Comparison of ENCODE assay signal across 10 cellular contexts in genomic region chr15:62848631-62849050, GRCh38.
DNase-seq lines count a peak whose midpoint lies in the region; ATAC-seq, FAIRE-seq and TF ChIP-seq lines count a peak whose summit lies in the region.
"Had no signal": no experiment of that assay in that cellular context is flagged by ENCODE, and none has a peak within 500 bp of the region (broad histone marks: within the 10 kb centered on the region; RNA-seq: fewer than 3 reads in every experiment).

No MANE protein-coding gene starts in this region.

- ATAC-seq in right cardiac atrium (no peak), HepG2 (no peak), GM21576 (IDR thresholded peaks at IDR 0.05; ENCODE audit: unreplicated experiment) (no peak)
- ATAC-seq: stimulated activated memory B cell treated with anti-CD40 and anti-IgM and Interleukin-4, amounts not matched to agents 10 μg/mL and 1 μg/mL and 100 μg/mL, for 72 hours had no signal

- no peaks in the 10 kb centered on the region for H4K20me1 ChIP-seq in HepG2 (ENCODE audit: insufficient read depth, low read length)

- in situ Hi-C loops in HepG2 (cut with HindIII; ENCODE audit: extremely low pct_ligation_motif_present, low pct_unique_long_range_greater_than_20kb): loop anchor here (5.0 kb wide), 1 partner anchor 199 kb away; no protein-coding TSS in a partner anchor

- CTCF ChIA-PET in HepG2 (lab: Yijun Ruan, JAX; ENCODE audit: low intra/inter-chr PET ratio, low total read pairs): interaction anchor here (1.8 to 2.0 kb wide), 2 partner anchors 67 to 245 kb away, joined by 4 to 8 read pairs; no protein-coding TSS in a partner anchor

- peak in 1 of 2 donors; percentile 40 for DNase-seq in cardiac muscle cell (ENCODE audit: low read depth in 1 of 2, low spot score in 1 of 2)
- no peak for DNase-seq in right cardiac atrium
- peak; percentile 36 to 46 for DNase-seq in cardiac fibroblast (ENCODE audit: low read depth in 2 of 2)
- DNase-seq in HepG2 (ENCODE audit: low spot score): peak; percentile 13
- DNase-seq in uterus: no peak
- no peak for DNase-seq in dorsolateral prefrontal cortex
- DNase-seq in posterior cingulate gyrus: no peak

- intact Hi-C loops in right cardiac atrium (cut with DNase I) (loop anchor here (2.0 to 10.0 kb wide), 8 partner anchors 46 to 246 kb away; partner anchors contain the start of gene TPM1 (in 4 of the 4)), HepG2 (cut with micrococcal nuclease; ENCODE audit: unreplicated experiment) (loop anchor here (5.0 kb wide), 1 partner anchor 66 kb away; no protein-coding TSS in a partner anchor), uterus (cut with DNase I; ENCODE audit: low total_unique reads) (loop anchor here (2.0 to 5.0 kb wide), 2 partner anchors 194 to 244 kb away; partner anchors contain the start of gene TPM1), dorsolateral prefrontal cortex (cut with DNase I) (loop anchor here in 1 of 2 donors (2.0 to 5.0 kb wide), 2 partner anchors 46 to 246 kb away; no protein-coding TSS in a partner anchor), posterior cingulate gyrus (cut with DNase I) (loop anchor here (1.0 kb wide), 2 partner anchors 200 to 245 kb away; no protein-coding TSS in a partner anchor)

- TF ChIP-seq EP300 in HepG2 (IDR thresholded peaks at IDR 0.05; ENCODE audit: low read depth in 2 of 2, low read length in 2 of 2) (no peak), HepG2 (CRISPR knock-in tag; IDR thresholded peaks at IDR 0.05; ENCODE audit: borderline replicate concordance) (no peak)

- peaks cover 39% of the 10 kb centered on the region for H3K4me1 ChIP-seq in cardiac muscle cell (ENCODE audit: low read depth)
- peaks cover 3% of the 10 kb centered on the region for H3K4me1 ChIP-seq in right cardiac atrium (ENCODE audit: control insufficient read depth, insufficient read depth, low read length)
- H3K4me1 ChIP-seq in HepG2 (ENCODE audit: insufficient read depth, low read length): peaks cover 80% of the 10 kb centered on the region
- peaks cover 0 to 6% of the 10 kb centered on the region in 2 donors for H3K4me1 ChIP-seq in uterus
- H3K4me1 ChIP-seq: HAP-1 had no signal

- FAIRE-seq in HepG2 (lab: Jason Lieb, UNC): peak; percentile 23

- TF ChIP-seq RAD21 in HepG2 (CRISPR knock-in tag; IDR thresholded peaks at IDR 0.05): no peak

- POLR2A ChIA-PET in HepG2 (lab: Yijun Ruan, JAX): interaction anchor here (0.9 to 1.3 kb wide), 2 partner anchors 36 to 199 kb away, joined by 3 to 4 read pairs; no protein-coding TSS in a partner anchor

- no TSS peak for BruUV-seq in HepG2 (replicated peaks; lab: Mats Ljungman, UMichigan)

- TF ChIP-seq POLR2A in HepG2 (IDR thresholded peaks at IDR 0.05; ENCODE audit: insufficient read depth in 1 of 2, low read depth in 2 of 2, low read length in 2 of 2): no peak
- TF ChIP-seq POLR2A in uterus (IDR thresholded peaks at IDR 0.05): no peak

- no peaks in the 10 kb centered on the region for H3K36me3 ChIP-seq in cardiac muscle cell
- H3K36me3 ChIP-seq in HepG2 (replicated peaks in 1 of 2; ENCODE audit: control insufficient read depth in 1 of 2, insufficient read depth in 2 of 2, low read length in 2 of 2): no peaks in the 10 kb centered on the region
- no peaks in the 10 kb centered on the region for H3K36me3 ChIP-seq in uterus
- H3K36me3 ChIP-seq: HAP-1 had no signal

- H3K4me2 ChIP-seq in HepG2 (ENCODE audit: low read depth, low read length): no peak overlapping the region

- H3K79me2 ChIP-seq in HepG2 (ENCODE audit: insufficient read depth, low read length): no peaks in the 10 kb centered on the region

- H3K9me3 ChIP-seq in cardiac muscle cell (ENCODE audit: low read depth): no peaks in the 10 kb centered on the region
- no peaks in the 10 kb centered on the region for H3K9me3 ChIP-seq in right cardiac atrium (ENCODE audit: control insufficient read depth, low read length)
- H3K9me3 ChIP-seq in HepG2 (ENCODE audit: low read length): no peaks in the 10 kb centered on the region
- no peaks in the 10 kb centered on the region for H3K9me3 ChIP-seq in uterus
- H3K9me3 ChIP-seq: HAP-1 had no signal

- H3K27ac ChIP-seq in cardiac muscle cell: peak overlapping the region; percentile 1
- H3K27ac ChIP-seq in right cardiac atrium (ENCODE audit: low read length): no peak overlapping the region
- peak overlapping the region; percentile 43 for H3K27ac ChIP-seq in HepG2 (ENCODE audit: extremely low read length, insufficient read depth, low read length)
- H3K27ac ChIP-seq in uterus: peak overlapping the region; percentile 36 to 69
- H3K27ac ChIP-seq in dorsolateral prefrontal cortex: no peak overlapping the region

- peak; percentile 12 for TF ChIP-seq CTCF in cardiac muscle cell (IDR thresholded peaks at IDR 0.05; ENCODE audit: low read depth, low read length)
- no peak for TF ChIP-seq CTCF in cardiac fibroblast (IDR thresholded peaks at IDR 0.05; ENCODE audit: low read depth, low read length)
- 0 out of 2 replicates have a peak, but pooled peaks have one; percentile 23 for TF ChIP-seq CTCF in HepG2 (CRISPR knock-in tag; IDR thresholded peaks at IDR 0.05)
- peak; percentile 14 to 41 (median 36) for TF ChIP-seq CTCF in uterus (IDR thresholded peaks at IDR 0.05)
- peak in 5 of 56 donors; percentile 8 to 20 (median 14) for TF ChIP-seq CTCF in dorsolateral prefrontal cortex (IDR thresholded peaks at IDR 0.05 in 54 of 56, conservative IDR thresholded peaks at IDR 0.05 in 2 of 56; ENCODE audit: low read depth in 1 of 56, partially characterized antibody in 56 of 56)

- no peaks in the 10 kb centered on the region for H3K27me3 ChIP-seq in cardiac muscle cell
- H3K27me3 ChIP-seq in right cardiac atrium (ENCODE audit: control insufficient read depth, insufficient read depth): no peaks in the 10 kb centered on the region
- H3K27me3 ChIP-seq in HepG2 (ENCODE audit: control insufficient read depth in 1 of 2, insufficient read depth in 2 of 2, low read length in 2 of 2): no peaks in the 10 kb centered on the region
- H3K27me3 ChIP-seq in uterus: no peaks in the 10 kb centered on the region
- H3K27me3 ChIP-seq in dorsolateral prefrontal cortex: no peaks in the 10 kb centered on the region

- H3K4me3 ChIP-seq in cardiac muscle cell (no peak overlapping the region), right cardiac atrium (ENCODE audit: low read length) (no peak overlapping the region), cardiac fibroblast (replicated peaks in 1 of 2; ENCODE audit: low read depth in 2 of 2, low read length in 2 of 2) (no peak overlapping the region), HepG2 (replicated peaks in 1 of 3; ENCODE audit: insufficient read depth in 1 of 3, low read depth in 2 of 3, low read length in 3 of 3) (no peak overlapping the region), uterus (no peak overlapping the region), dorsolateral prefrontal cortex (no peak overlapping the region)
- H3K4me3 ChIP-seq: HAP-1 had no signal

- H2AFZ ChIP-seq in HepG2 (ENCODE audit: low read length): peak overlapping the region; percentile 77

- H3K9ac ChIP-seq in HepG2 (ENCODE audit: insufficient read depth, low read depth, low read length): no peak overlapping the region

- WGBS in right cardiac atrium: 43% methylated on average over 5 of the region's 5 CpGs
- WGBS in HepG2 (ENCODE audit: low lambda C conversion rate): 75% methylated on average over 5 of the region's 5 CpGs

TF ChIP-seq in HepG2, 621 proteins besides CTCF, POLR2A, EP300 and RAD21:
- TF ChIP-seq TFAP4 (IDR thresholded peaks at IDR 0.05; ENCODE audit: borderline replicate concordance, low read depth): peak; percentile 38; the same call in 1 of the 2 replicates
- no peak for TF ChIP-seq TOPORS (CRISPR knock-in tag; IDR thresholded peaks at IDR 0.05)
- peak; percentile 52 for TF ChIP-seq CEBPG (CRISPR knock-in tag; IDR thresholded peaks at IDR 0.05)
- no peak for TF ChIP-seq ZBTB26 (CRISPR knock-in tag; IDR thresholded peaks at IDR 0.05; ENCODE audit: borderline replicate concordance)
- no peak for TF ChIP-seq ZSCAN29 (CRISPR knock-in tag; conservative IDR thresholded peaks at IDR 0.05)
- TF ChIP-seq SMC3 (IDR thresholded peaks at IDR 0.05; ENCODE audit: low read length): peak; percentile 16; the same call in 1 of the 2 replicates
- TF ChIP-seq ZNF121 (CRISPR knock-in tag; IDR thresholded peaks at IDR 0.05): peak; percentile 68; the same call in 1 of the 2 replicates
- TF ChIP-seq ELF3 (CRISPR knock-in tag; IDR thresholded peaks at IDR 0.05): 0 out of 2 replicates have a peak, but pooled peaks have one; percentile 18
- TF ChIP-seq GABPB1 (CRISPR knock-in tag; IDR thresholded peaks at IDR 0.05): no peak
- TF ChIP-seq ZNF496 (CRISPR knock-in tag; IDR thresholded peaks at IDR 0.05; ENCODE audit: insufficient replicate concordance): no peak
- no peak for TF ChIP-seq FOXO4 (CRISPR knock-in tag; conservative IDR thresholded peaks at IDR 0.05)
TF ChIP-seq in HepG2: peak in this region for 5.

Comparison
In these comparisons a context has a peak if more than half of its experiments do, and no peak if none do; other contexts are left out.
1. H3K27ac ChIP-seq: peak in cardiac muscle cell (single experiment), HepG2 (single experiment) and uterus (2 of 2); none in right cardiac atrium (single experiment) and dorsolateral prefrontal cortex (0 of 59).
2. DNase-seq: peak in cardiac fibroblast (2 of 2) and HepG2 (single experiment); none in right cardiac atrium (0 of 3), uterus (0 of 2), dorsolateral prefrontal cortex (0 of 10) and posterior cingulate gyrus (0 of 10).